ENCODE assay signal across 17 cellular contexts in the genomic region with DNA sequence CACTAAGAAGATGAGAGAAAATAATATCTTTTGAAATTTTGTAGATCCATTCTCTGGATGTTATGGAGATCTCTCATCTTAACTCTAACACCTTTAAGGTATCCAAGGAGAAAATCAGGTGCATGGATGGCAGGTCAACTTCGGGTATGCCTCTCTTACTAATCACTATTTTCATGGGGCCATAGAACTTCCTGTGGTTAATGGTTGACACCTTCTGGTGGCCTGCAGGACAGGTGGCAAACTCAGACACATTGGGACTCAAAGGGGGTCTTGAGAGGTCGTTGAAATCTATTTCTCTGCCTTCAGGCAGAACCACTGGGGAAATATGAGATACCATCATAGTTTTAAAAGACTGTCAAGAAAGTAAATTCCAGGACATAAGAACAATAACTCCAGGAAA.
"Had no signal": no experiment of that assay in that cellular context is flagged by ENCODE, and none has a peak within 500 bp of the region (broad histone marks: within the 10 kb centered on the region; RNA-seq: fewer than 3 reads in every experiment).

No MANE protein-coding gene starts in this region.

- H3K4me3 ChIP-seq: dorsolateral prefrontal cortex, ovary, psoas muscle, skin epidermis, transverse colon, uterus had no signal

- H3K36me3 ChIP-seq: ovary, transverse colon, uterus had no signal

- H3K27ac ChIP-seq: dorsolateral prefrontal cortex, ovary, psoas muscle, skin epidermis, transverse colon, uterus, VCaP had no signal

- DNase-seq: activated CD4-positive, alpha-beta T cell treated with anti-CD3 and anti-CD28 coated beads, Interleukin-2, amount 50 U/mL, for 4 hours; activated CD4-positive, CD25-positive, alpha-beta regulatory T cell treated with anti-CD3 and anti-CD28 coated beads, Interleukin-2, amount 50 U/mL, for 72 hours; activated naive CD4-positive, alpha-beta T cell; activated naive CD8-positive, alpha-beta T cell treated with anti-CD3 and anti-CD28 coated beads for 36 hours; amniotic stem cell; dorsolateral prefrontal cortex; left ventricle myocardium superior; ovary; psoas muscle; right cardiac atrium; stimulated activated CD4-positive, alpha-beta T cell treated with anti-CD3 and anti-CD28 coated beads, Interleukin-15, amount 100 ng/mL, for 24 hours; stimulated activated CD4-positive, alpha-beta T cell treated with anti-CD3 and anti-CD28 coated beads, Interleukin-2, amount 100 ng/mL, for 48 hours; transverse colon; uterus had no signal

- H3K4me1 ChIP-seq: psoas muscle, transverse colon, uterus had no signal

- ATAC-seq: activated T-helper 17 cell treated with anti-CD3 and anti-CD28 coated beads, Interleukin-2, amount 50 U/mL, for 72 hours; left ventricle myocardium superior; psoas muscle; right cardiac atrium had no signal

- H3K9me3 ChIP-seq: ovary, psoas muscle, transverse colon, uterus had no signal

- H3K27me3 ChIP-seq: dorsolateral prefrontal cortex, ovary, transverse colon, uterus had no signal
